Comparison of ENCODE assay signal across 21 cellular contexts in the genomic region with DNA sequence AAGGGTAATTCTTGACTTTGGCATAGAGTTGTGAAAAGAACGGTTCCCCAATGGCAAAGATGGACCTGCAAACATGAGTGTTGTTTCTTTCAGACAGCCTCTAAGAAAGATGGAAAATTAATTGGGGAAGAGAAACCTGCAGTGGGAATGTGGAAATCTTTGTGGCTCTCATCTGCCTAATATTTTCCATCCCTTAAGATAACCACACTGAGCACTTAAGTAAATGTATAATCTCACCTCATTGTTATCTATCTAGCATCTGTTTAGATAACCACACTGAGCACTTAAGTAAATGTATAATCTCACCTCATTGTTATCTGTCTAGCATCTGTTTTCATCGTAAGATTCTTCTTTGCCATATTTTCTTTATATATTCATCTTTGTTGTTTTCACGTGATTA.
A peak's percentile ranks its signal among the peaks of the same experiment; 100 is the strongest.
DNase-seq lines count a peak whose midpoint lies in the region; ATAC-seq, FAIRE-seq and TF ChIP-seq lines count a peak whose summit lies in the region.
"Had no signal": no experiment of that assay in that cellular context is flagged by ENCODE, and none has a peak within 500 bp of the region (broad histone marks: within the 10 kb centered on the region; RNA-seq: fewer than 3 reads in every experiment).

No MANE protein-coding gene starts in this region.

- peak overlapping the region; percentile 32 for H3K27ac ChIP-seq in HL-60 (replicated peaks)
- H3K27ac ChIP-seq: brain microvascular endothelial cell, lower lobe of right lung, pancreas, thoracic aorta had no signal

- no peaks in the 10 kb centered on the region for H3K27me3 ChIP-seq in HL-60 (ENCODE audit: insufficient read depth, poor library complexity, severe bottlenecking)
- H3K27me3 ChIP-seq: brain microvascular endothelial cell, pancreas had no signal

- peaks cover 2% of the 10 kb centered on the region for H3K4me1 Mint-ChIP-seq in activated CD4-positive, alpha-beta memory T cell treated with anti-CD3 and anti-CD28 coated beads, Interleukin-2, amount 10 ng/mL, durations not matched to agents 7 days and 5 days
- H3K4me1 Mint-ChIP-seq: B cell had no signal

- no peak overlapping the region for H3K4me3 ChIP-seq in HL-60 (replicated peaks; ENCODE audit: insufficient read depth, low read length)
- H3K4me3 ChIP-seq: HAP-1, lower lobe of right lung, pancreas, thoracic aorta had no signal

- DNase-seq in HL-60 (ENCODE audit: low read depth in 1 of 2, low spot score in 1 of 2) (peak in 1 of 2 experiments; percentile 4), pons (ENCODE audit: low spot score) (peak; percentile 66), HK-2 (ENCODE audit: unreplicated experiment) (no peak), RCC 7860 (ENCODE audit: low spot score) (no peak)
- no peak for DNase-seq in activated CD4-positive, alpha-beta memory T cell treated with anti-CD3 and anti-CD28 coated beads, Interleukin-2, amount 10 ng/mL, durations not matched to agents 7 days and 5 days
- DNase-seq: activated CD4-positive, alpha-beta T cell treated with anti-CD3 and anti-CD28 coated beads for 48 hours; activated naive CD8-positive, alpha-beta T cell treated with anti-CD3 and anti-CD28 coated beads for 36 hours; brain microvascular endothelial cell; GF-D8; lower lobe of right lung; NCI-H2029 treated with DMSO at 0.1 percent for 48 hours; NCI-H510A treated with DMSO at 0.1 percent for 48 hours; pancreas; SK-N-SH; small intestine had no signal

- no peak overlapping the region for H3K27ac Mint-ChIP-seq in activated CD4-positive, alpha-beta memory T cell treated with anti-CD3 and anti-CD28 coated beads, Interleukin-2, amount 10 ng/mL, durations not matched to agents 7 days and 5 days
- H3K27ac Mint-ChIP-seq: activated naive CD8-positive, alpha-beta T cell treated with anti-CD3 and anti-CD28 coated beads for 36 hours; B cell; dendritic cell treated with granulocyte-macrophage colony-stimulating factor and Interleukin-4, amounts not matched to agents 40 ng/mL and 50 ng/mL, for 4 days had no signal

- no peak for TF ChIP-seq CTCF in HL-60 (IDR thresholded peaks at IDR 0.05; ENCODE audit: insufficient read depth, low read length)

- no peak for FAIRE-seq in RCC 7860 (lab: Jason Lieb, UNC)
- FAIRE-seq: pancreas, small intestine had no signal

- H3K4me3 Mint-ChIP-seq in activated CD4-positive, alpha-beta memory T cell treated with anti-CD3 and anti-CD28 coated beads, Interleukin-2, amount 10 ng/mL, durations not matched to agents 7 days and 5 days: no peak overlapping the region
- H3K4me3 Mint-ChIP-seq: activated naive CD8-positive, alpha-beta T cell treated with anti-CD3 and anti-CD28 coated beads for 36 hours; B cell; dendritic cell treated with granulocyte-macrophage colony-stimulating factor and Interleukin-4, amounts not matched to agents 40 ng/mL and 50 ng/mL, for 4 days had no signal

- ATAC-seq in GM19372 (IDR thresholded peaks at IDR 0.05; ENCODE audit: low read depth, unreplicated experiment) (peak; percentile 53), HG02763 (IDR thresholded peaks at IDR 0.05; ENCODE audit: unreplicated experiment) (peak; percentile 33)
- ATAC-seq: lower lobe of right lung had no signal

- H3K36me3 Mint-ChIP-seq in activated CD4-positive, alpha-beta memory T cell treated with anti-CD3 and anti-CD28 coated beads, Interleukin-2, amount 10 ng/mL, durations not matched to agents 7 days and 5 days (ENCODE audit: low read depth): no peaks in the 10 kb centered on the region
- H3K36me3 Mint-ChIP-seq: activated naive CD8-positive, alpha-beta T cell treated with anti-CD3 and anti-CD28 coated beads for 36 hours had no signal

- H3K9me3 Mint-ChIP-seq in activated CD4-positive, alpha-beta memory T cell treated with anti-CD3 and anti-CD28 coated beads, Interleukin-2, amount 10 ng/mL, durations not matched to agents 7 days and 5 days: peaks cover 3% of the 10 kb centered on the region
- H3K9me3 Mint-ChIP-seq: dendritic cell treated with granulocyte-macrophage colony-stimulating factor and Interleukin-4, amounts not matched to agents 40 ng/mL and 50 ng/mL, for 4 days had no signal

- POLR2A ChIA-PET in activated CD4-positive, alpha-beta memory T cell treated with anti-CD3 and anti-CD28 coated beads, Interleukin-2, amount 10 ng/mL, durations not matched to agents 7 days and 5 days (lab: Charles Lee): no interaction called here

- CTCF ChIA-PET in activated CD4-positive, alpha-beta memory T cell treated with anti-CD3 and anti-CD28 coated beads, Interleukin-2, amount 10 ng/mL, durations not matched to agents 7 days and 5 days (lab: Charles Lee): no interaction called here

- no peaks in the 10 kb centered on the region for H3K27me3 Mint-ChIP-seq in activated CD4-positive, alpha-beta memory T cell treated with anti-CD3 and anti-CD28 coated beads, Interleukin-2, amount 10 ng/mL, durations not matched to agents 7 days and 5 days
- H3K27me3 Mint-ChIP-seq: dendritic cell treated with granulocyte-macrophage colony-stimulating factor and Interleukin-4, amounts not matched to agents 40 ng/mL and 50 ng/mL, for 4 days had no signal
